ENCODE assay signal across 1 cellular context in genomic region chr1:154183045-154183968, GRCh38.
TF ChIP-seq lines count a peak whose summit lies in the region.

No MANE protein-coding gene starts in this region.

TF ChIP-seq in K562, 482 proteins besides CTCF, POLR2A, EP300 and RAD21 (continued from another document and continues in another):
- TF ChIP-seq MITF (IDR thresholded peaks at IDR 0.05) (no peak; the same call in 1 of the 2 replicates), RFX5 (IDR thresholded peaks at IDR 0.05; ENCODE audit: low read depth, low read length) (no peak), BCOR (IDR thresholded peaks at IDR 0.05) (0 out of 2 replicates have a peak, but pooled peaks have one; percentile 31), DIDO1 (tag; IDR thresholded peaks at IDR 0.05; ENCODE audit: low read depth) (peak; percentile 43; the same call in 1 of the 2 replicates), POLR3A (IDR thresholded peaks at IDR 0.05; ENCODE audit: borderline replicate concordance, extremely low read depth, insufficient read depth, insufficient read length) (no peak), POLR2AphosphoS2 (IDR thresholded peaks at IDR 0.05; ENCODE audit: low read length) (peak; percentile 27; the same call in 1 of the 2 replicates), CEBPB (tag; IDR thresholded peaks at IDR 0.05) (no peak), OTX1 (CRISPR knock-in tag; IDR thresholded peaks at IDR 0.05) (no peak), GABPB1 (CRISPR knock-in tag; IDR thresholded peaks at IDR 0.05) (peak; percentile 98), TFE3 (CRISPR knock-in tag; IDR thresholded peaks at IDR 0.05) (no peak), ZNF589 (CRISPR knock-in tag; IDR thresholded peaks at IDR 0.05; ENCODE audit: low read depth) (no peak), CHCHD3 (CRISPR knock-in tag; IDR thresholded peaks at IDR 0.05) (no peak), POLR2AphosphoS5 (IDR thresholded peaks at IDR 0.05; ENCODE audit: control insufficient read depth, insufficient read depth, low read depth, low read length) (peak; percentile 67; the same call in 1 of the 2 replicates), CEBPZ (IDR thresholded peaks at IDR 0.05; ENCODE audit: borderline replicate concordance, low read depth, low read length) (no peak), ZNF143 (CRISPR knock-in tag; IDR thresholded peaks at IDR 0.05) (no peak), HIVEP1 (CRISPR knock-in tag; IDR thresholded peaks at IDR 0.05) (no peak), CTBP1 (IDR thresholded peaks at IDR 0.05; ENCODE audit: borderline replicate concordance) (peak; percentile 90), DEAF1 (CRISPR knock-in tag; IDR thresholded peaks at IDR 0.05) (no peak), MCM5 (IDR thresholded peaks at IDR 0.05; ENCODE audit: low read depth) (no peak), ELF1 (tag; IDR thresholded peaks at IDR 0.05) (peak; percentile 92), BRCA1 (IDR thresholded peaks at IDR 0.05) (no peak), BRCA1 (CRISPR knock-in tag; IDR thresholded peaks at IDR 0.05) (no peak), CCNT2 (IDR thresholded peaks at IDR 0.05; ENCODE audit: borderline replicate concordance, extremely low read depth, insufficient read length, low read depth, low read length) (peak; percentile 61), MAFF (IDR thresholded peaks at IDR 0.05; ENCODE audit: low read length) (no peak), ZNF639 (CRISPR knock-in tag; conservative IDR thresholded peaks at IDR 0.05 in 1 of 2, IDR thresholded peaks at IDR 0.05 in 1 of 2) (0 out of 4 replicates have a peak, but pooled peaks of 1 of the 2 experiments have one; percentile 33), ELF2 (CRISPR knock-in tag; IDR thresholded peaks at IDR 0.05) (peak; percentile 90), FOXK2 (conservative IDR thresholded peaks at IDR 0.05 in 1 of 2, IDR thresholded peaks at IDR 0.05 in 1 of 2; ENCODE audit: low read depth in 2 of 2) (peak; percentile 74 to 80), GTF2F1 (IDR thresholded peaks at IDR 0.05; ENCODE audit: low read depth, low read length) (no peak; the same call in 1 of the 2 replicates), KDM4B (IDR thresholded peaks at IDR 0.05; ENCODE audit: borderline replicate concordance in 2 of 2, low read depth in 1 of 2) (peak in 1 of 2 experiments; percentile 86; a peak in 2 of 4 replicates), RREB1 (CRISPR knock-in tag; IDR thresholded peaks at IDR 0.05) (peak; percentile 3; the same call in 1 of the 2 replicates), HCFC1 (IDR thresholded peaks at IDR 0.05; ENCODE audit: low read depth, low read length) (peak; percentile 73), FUS (optimal IDR thresholded peaks at IDR 0.05; ENCODE audit: low read depth, low read length) (no peak), ZNF232 (CRISPR knock-in tag; IDR thresholded peaks at IDR 0.05) (peak; percentile 78; the same call in 1 of the 2 replicates), RBM15 (IDR thresholded peaks at IDR 0.05; ENCODE audit: insufficient read depth, low read length) (no peak), ARID3B (CRISPR knock-in tag; IDR thresholded peaks at IDR 0.05; ENCODE audit: borderline replicate concordance) (no peak), ZNF785 (CRISPR knock-in tag; IDR thresholded peaks at IDR 0.05) (no peak), ZNF696 (CRISPR knock-in tag; conservative IDR thresholded peaks at IDR 0.05) (no peak), ATF1 (CRISPR knock-in tag; IDR thresholded peaks at IDR 0.05) (no peak; the same call in 1 of the 2 replicates), ATF1 (tag; IDR thresholded peaks at IDR 0.05) (peak; percentile 95), KLF16 (IDR thresholded peaks at IDR 0.05) (0 out of 2 replicates have a peak, but pooled peaks have one; percentile 28), SIN3A (IDR thresholded peaks at IDR 0.05; ENCODE audit: borderline replicate concordance in 2 of 2, control insufficient read depth in 1 of 2, low read depth in 2 of 2, low read length in 2 of 2) (peak in 1 of 2 experiments; percentile 23; a peak in 1 of 4 replicates), TCF7 (IDR thresholded peaks at IDR 0.05; ENCODE audit: borderline replicate concordance) (peak; percentile 23; the same call in 1 of the 2 replicates), ZNF263 (CRISPR knock-in tag; IDR thresholded peaks at IDR 0.05; ENCODE audit: borderline replicate concordance) (peak; percentile 77; the same call in 1 of the 2 replicates), POU5F1 (IDR thresholded peaks at IDR 0.05; ENCODE audit: borderline replicate concordance, low read depth, low read length, partially characterized antibody) (no peak), RFX1 (IDR thresholded peaks at IDR 0.05) (peak; percentile 100), CBX5 (IDR thresholded peaks at IDR 0.05; ENCODE audit: borderline replicate concordance, low read depth) (no peak), ETV1 (tag; conservative IDR thresholded peaks at IDR 0.05; ENCODE audit: low read depth) (peak; percentile 87)
